ENCODE assay signal across 9 cellular contexts in the genomic region with DNA sequence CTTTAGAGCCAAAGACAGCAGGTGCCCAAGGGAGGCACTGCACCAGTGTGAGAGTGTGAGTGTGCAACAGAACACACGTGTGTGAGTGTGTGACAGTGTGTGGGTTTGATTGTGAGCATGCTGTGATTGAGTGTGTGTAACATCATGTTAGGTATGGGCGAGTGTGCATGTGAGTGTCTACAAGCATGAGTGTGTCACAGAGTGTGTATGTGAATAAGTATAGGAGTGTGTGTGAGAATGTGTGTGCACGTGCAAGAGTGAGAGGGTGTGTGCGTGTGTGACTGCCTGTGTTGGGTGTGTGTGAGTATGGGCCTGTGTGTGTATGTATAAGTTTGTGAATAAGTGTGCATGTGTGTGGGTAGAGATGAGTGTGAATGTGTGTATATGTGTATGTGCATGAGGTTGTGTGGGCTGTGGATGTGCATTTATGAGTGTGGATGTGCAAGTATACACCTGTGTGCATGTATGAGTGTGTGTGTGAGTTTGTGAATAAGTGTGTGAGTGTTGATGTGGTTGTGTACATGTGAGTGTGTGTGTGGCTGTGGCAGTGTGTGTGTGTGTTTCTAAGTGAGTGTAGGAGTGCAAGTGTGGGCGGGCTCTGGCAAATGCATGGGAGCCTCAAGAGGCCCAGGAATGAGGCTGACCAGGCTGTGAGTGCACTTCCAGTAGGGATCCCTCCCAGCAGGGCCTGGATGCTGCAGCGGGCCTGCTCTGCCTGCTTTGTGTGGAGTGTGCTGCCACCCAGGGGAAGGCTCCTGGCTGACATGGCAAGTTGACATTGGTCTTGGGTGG.
DNase-seq lines count a peak whose midpoint lies in the region; ATAC-seq and TF ChIP-seq lines count a peak whose summit lies in the region.
"Had no signal": no experiment of that assay in that cellular context is flagged by ENCODE, and none has a peak within 500 bp of the region (broad histone marks: within the 10 kb centered on the region; RNA-seq: fewer than 3 reads in every experiment).

No MANE protein-coding gene starts in this region.

- H3K4me3 ChIP-seq in Peyer's patch: no peak overlapping the region

- no peaks in the 10 kb centered on the region for H3K27me3 ChIP-seq in Peyer's patch

- DNase-seq in DMS153 treated with DMSO at 0.1 percent for 48 hours (lab: John Stamatoyannopoulos, UW; ENCODE audit: unreplicated experiment): peak; percentile 91
- peak; percentile 47 for DNase-seq in KBM-7
- peak in 1 of 3 donors; percentile 56 for DNase-seq in Peyer's patch
- DNase-seq in epithelial cell of prostate (ENCODE audit: low read depth, low spot score): peak; percentile 48
- peak; percentile 71 for DNase-seq in mucosa of gallbladder (ENCODE audit: low spot score)
- no peak for DNase-seq in RPMI8226
- DNase-seq: naive B cell had no signal

- in situ Hi-C loops in KBM-7 (cut with MboI; ENCODE audit: low pct_unique_long_range_greater_than_20kb, low sequenced_read_pairs): loop anchor here (25.0 kb wide), 2 partner anchors 946 to 1146 kb away; no protein-coding TSS in a partner anchor

- no peak overlapping the region for H3K27ac ChIP-seq in Peyer's patch
- no peak overlapping the region for H3K27ac ChIP-seq in epithelial cell of prostate

- no peaks in the 10 kb centered on the region for H3K9me3 ChIP-seq in Peyer's patch

- TF ChIP-seq CTCF in Peyer's patch (IDR thresholded peaks at IDR 0.05): peak in 4 of 6 experiments; percentile 12 to 58 (median 47)

- H3K36me3 ChIP-seq in Peyer's patch: no peaks in the 10 kb centered on the region

- ATAC-seq in HG02798 (IDR thresholded peaks at IDR 0.05; ENCODE audit: poor library complexity, unreplicated experiment) (no peak), HG02852 (IDR thresholded peaks at IDR 0.05; ENCODE audit: unreplicated experiment) (no peak)

- TF ChIP-seq POLR2A in Peyer's patch (IDR thresholded peaks at IDR 0.05): no peak

- H3K4me1 ChIP-seq in Peyer's patch: peaks cover 0 to 9% (median 0%) of the 10 kb centered on the region in 4 donors
